Comparison of ENCODE assay signal across 8 cellular contexts in the genomic region with DNA sequence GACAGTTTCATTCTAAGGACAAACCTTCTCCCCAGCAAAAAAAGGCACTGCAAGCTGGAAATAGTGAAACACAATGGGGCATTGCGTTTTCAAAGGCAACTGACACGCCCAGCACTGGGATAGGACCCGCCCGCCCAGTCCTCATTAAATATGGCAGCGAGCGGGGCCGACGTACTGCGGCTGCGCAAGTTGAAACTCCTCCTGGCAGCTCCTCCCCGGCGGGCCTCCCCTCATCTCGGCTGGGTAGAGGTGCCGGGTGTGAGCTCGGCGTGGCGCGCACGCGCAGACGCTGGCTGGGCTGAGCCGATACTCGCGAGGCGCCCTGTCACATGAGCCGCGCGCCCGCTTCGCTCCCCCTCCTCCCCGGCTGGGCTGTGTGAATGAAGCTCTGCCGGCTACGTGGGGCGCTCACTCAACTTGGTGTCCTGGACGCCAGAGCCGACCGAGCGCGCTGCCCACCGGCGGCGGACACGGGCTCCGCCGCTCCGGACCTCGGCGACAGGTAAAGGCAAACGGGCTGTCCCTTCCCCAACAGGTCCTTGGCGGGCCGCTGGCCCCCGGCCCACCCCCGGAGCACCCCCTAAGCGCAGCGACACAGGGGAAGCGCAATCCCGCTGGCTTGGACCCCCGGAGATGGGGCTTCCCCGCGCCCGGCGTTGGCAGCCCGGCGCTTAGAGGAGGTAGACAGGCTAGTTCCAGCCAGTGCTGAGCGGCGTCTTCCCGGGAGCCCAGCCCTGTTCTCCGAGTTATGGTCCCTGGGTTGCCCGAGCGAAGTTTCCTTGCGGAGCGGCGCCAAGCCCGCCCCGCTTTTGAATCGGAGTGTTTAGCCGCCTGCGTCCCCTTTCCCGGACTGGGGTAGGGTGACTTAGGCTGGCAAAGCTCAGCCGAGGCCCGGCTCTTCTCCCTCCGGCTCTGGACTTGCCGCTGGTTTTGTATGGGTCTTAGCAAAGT. TPM values are rescaled to one million over a fixed set of nuclear protein-coding genes. Genes with fewer than 3 reads are reported as not detected.
A peak's percentile ranks its signal among the peaks of the same experiment; 100 is the strongest.
DNase-seq lines count a peak whose midpoint lies in the region; ATAC-seq and TF ChIP-seq lines count a peak whose summit lies in the region.

Gene CLCN5, plus strand, starts transcription at position 306 of the 951 bp plus-strand sequence. CDS start 2,703 bp downstream, outside the sequence.

- no peaks in the 10 kb centered on the region for H3K27me3 Mint-ChIP-seq in activated T-helper 2 cell treated with anti-CD3 and anti-CD28 coated beads, Interferon-gamma antibody, Interleukin-2, Interleukin-4, amounts not matched to agents 10 μg/mL and 5 μg/mL and 100 μg/mL, durations not matched to agents 14 hours and 24 hours and 36 hours (ENCODE audit: low read depth)
- peaks cover 0 to 15% of the 10 kb centered on the region in 2 donors for H3K27me3 Mint-ChIP-seq in natural killer cell (ENCODE audit: low read depth in 2 of 2)

- TF ChIP-seq CTCF in fibroblast of mammary gland (conservative IDR thresholded peaks at IDR 0.05; ENCODE audit: control insufficient read depth, insufficient read depth, low read depth, low read length) = no peak
- TF ChIP-seq CTCF in natural killer cell (IDR thresholded peaks at IDR 0.05) = no peak

- DNase-seq in EH (ENCODE audit: low read depth) (peak; percentile 95), GOT3 (lab: John Stamatoyannopoulos, UW) (peak; percentile 80), LHCN-M2 (ENCODE audit: low read depth) (peak; percentile 91), RPMI7951 (ENCODE audit: low read depth) (peak; percentile 94), fibroblast of mammary gland (ENCODE audit: low read depth) (peak; percentile 90), natural killer cell (peak; percentile 87)
- peak; percentile 92 for DNase-seq in activated T-helper 2 cell treated with anti-CD3 and anti-CD28 coated beads, Interferon-gamma antibody, Interleukin-2, Interleukin-4, amounts not matched to agents 10 μg/mL and 5 μg/mL and 100 μg/mL, durations not matched to agents 14 hours and 24 hours and 36 hours (ENCODE audit: low spot score)
- DNase-seq in stimulated activated naive CD4-positive, alpha-beta T cell (lab: John Stamatoyannopoulos, UW) = peak; percentile 79 to 94 (median 93)

- H3K9me3 Mint-ChIP-seq in activated T-helper 2 cell treated with anti-CD3 and anti-CD28 coated beads, Interferon-gamma antibody, Interleukin-2, Interleukin-4, amounts not matched to agents 10 μg/mL and 5 μg/mL and 100 μg/mL, durations not matched to agents 14 hours and 24 hours and 36 hours = no peaks in the 10 kb centered on the region
- H3K9me3 Mint-ChIP-seq in natural killer cell = no peaks in the 10 kb centered on the region

- intact Hi-C loops in activated T-helper 2 cell treated with anti-CD3 and anti-CD28 coated beads, Interferon-gamma antibody, Interleukin-2, Interleukin-4, amounts not matched to agents 10 μg/mL and 5 μg/mL and 100 μg/mL, durations not matched to agents 14 hours and 24 hours and 36 hours (cut with micrococcal nuclease) = loop anchor here (1.0 kb wide), 1 partner anchor 43 kb away; the partner anchor contains the start of gene USP27X
- intact Hi-C loops in natural killer cell (cut with micrococcal nuclease) = loop anchor here (1.0 kb wide), 1 partner anchor 43 kb away; the partner anchor contains the start of gene USP27X

- H3K36me3 Mint-ChIP-seq in activated T-helper 2 cell treated with anti-CD3 and anti-CD28 coated beads, Interferon-gamma antibody, Interleukin-2, Interleukin-4, amounts not matched to agents 10 μg/mL and 5 μg/mL and 100 μg/mL, durations not matched to agents 14 hours and 24 hours and 36 hours (ENCODE audit: low read depth) = peaks cover 13% of the 10 kb centered on the region
- no peaks in the 10 kb centered on the region for H3K36me3 Mint-ChIP-seq in natural killer cell

- H3K4me3 Mint-ChIP-seq in activated T-helper 2 cell treated with anti-CD3 and anti-CD28 coated beads, Interferon-gamma antibody, Interleukin-2, Interleukin-4, amounts not matched to agents 10 μg/mL and 5 μg/mL and 100 μg/mL, durations not matched to agents 14 hours and 24 hours and 36 hours (ENCODE audit: low read depth) = peak within 1 kb of the TSS; percentile 77
- H3K4me3 Mint-ChIP-seq in natural killer cell = peak within 1 kb of the TSS; percentile 82

- peak; percentile 92 to 98 (median 96) for ATAC-seq in natural killer cell

- peak within 1 kb of the TSS; percentile 62 for H3K4me3 ChIP-seq in fibroblast of mammary gland (ENCODE audit: control insufficient read depth, low read depth, low read length)

- H3K27ac Mint-ChIP-seq in activated T-helper 2 cell treated with anti-CD3 and anti-CD28 coated beads, Interferon-gamma antibody, Interleukin-2, Interleukin-4, amounts not matched to agents 10 μg/mL and 5 μg/mL and 100 μg/mL, durations not matched to agents 14 hours and 24 hours and 36 hours = peak within 1 kb of the TSS; percentile 42
- peak within 1 kb of the TSS in 1 of 2 donors; percentile 72 for H3K27ac Mint-ChIP-seq in natural killer cell

- H3K4me1 Mint-ChIP-seq in activated T-helper 2 cell treated with anti-CD3 and anti-CD28 coated beads, Interferon-gamma antibody, Interleukin-2, Interleukin-4, amounts not matched to agents 10 μg/mL and 5 μg/mL and 100 μg/mL, durations not matched to agents 14 hours and 24 hours and 36 hours (ENCODE audit: low read depth) = peaks cover 15% of the 10 kb centered on the region
- H3K4me1 Mint-ChIP-seq in natural killer cell = no peaks in the 10 kb centered on the region

RNA-seq across cellular contexts. Expression of gene CLCN5, which starts in this region (rescaled TPM):
- total RNA-seq in LHCN-M2 (2014; rRNA removed) (5.0 and 7.8 TPM in 2 replicates), natural killer cell (1 to 10 TPM; 2.5 to 4.5 (median 4.0) TPM)
- polyA plus RNA-seq in LHCN-M2 (2012) = 1.5 TPM
- total RNA-seq in RPMI7951 (2014; rRNA removed; shearing (Covaris generic)) = 6.6 and 10.8 TPM in 2 replicates
- 4.5 and 5.6 TPM in 2 replicates for total RNA-seq in activated T-helper 2 cell treated with anti-CD3 and anti-CD28 coated beads, Interferon-gamma antibody, Interleukin-2, Interleukin-4, amounts not matched to agents 10 μg/mL and 5 μg/mL and 100 μg/mL, durations not matched to agents 14 hours and 24 hours and 36 hours

Comparison
In these comparisons a context has a peak if more than half of its experiments do, and no peak if none do; other contexts are left out.
1. Peak in every context shown above with its lines: DNase-seq, ATAC-seq and H3K4me3 ChIP-seq.